ENCODE assay signal across 1 cellular context in genomic region chr7:50335795-50336754, GRCh38.
A peak's percentile ranks its signal among the peaks of the same experiment; 100 is the strongest.
TF ChIP-seq lines count a peak whose summit lies in the region.

No MANE protein-coding gene starts in this region.

TF ChIP-seq in K562, 482 proteins besides CTCF, POLR2A, EP300 and RAD21 (continued from another document and continues in another):
- TF ChIP-seq HOMEZ (CRISPR knock-in tag; IDR thresholded peaks at IDR 0.05) (no peak), RBM39 (optimal IDR thresholded peaks at IDR 0.05; ENCODE audit: low read depth, low read length) (no peak), BDP1 (IDR thresholded peaks at IDR 0.05; ENCODE audit: insufficient read depth, insufficient read length) (no peak), USF2 (CRISPR knock-in tag; IDR thresholded peaks at IDR 0.05) (no peak), ARID1B (IDR thresholded peaks at IDR 0.05) (peak; percentile 29; the same call in 1 of the 2 replicates), ZBTB8A (IDR thresholded peaks at IDR 0.05; ENCODE audit: partially characterized antibody) (no peak), SRSF1 (IDR thresholded peaks at IDR 0.05; ENCODE audit: low read depth, low read length) (no peak), YY1 (IDR thresholded peaks at IDR 0.05; ENCODE audit: borderline replicate concordance in 1 of 3, control insufficient read depth in 1 of 3, extremely low read depth in 1 of 3, insufficient read depth in 3 of 3, insufficient read length in 1 of 3, insufficient replicate concordance in 2 of 3, low read depth in 1 of 3, low read length in 2 of 3) (no peak), ARID3B (CRISPR knock-in tag; IDR thresholded peaks at IDR 0.05; ENCODE audit: borderline replicate concordance) (no peak), BCL6 (CRISPR knock-in tag; IDR thresholded peaks at IDR 0.05) (no peak), L3MBTL2 (IDR thresholded peaks at IDR 0.05) (0 out of 2 replicates have a peak, but pooled peaks have one; percentile 9), SMARCA5 (IDR thresholded peaks at IDR 0.05) (no peak), PML (IDR thresholded peaks at IDR 0.05; ENCODE audit: low read length) (no peak), ILK (tag; IDR thresholded peaks at IDR 0.05; ENCODE audit: borderline replicate concordance, low read depth) (no peak), ZNF347 (CRISPR knock-in tag; IDR thresholded peaks at IDR 0.05; ENCODE audit: low read depth) (no peak), HEY1 (CRISPR knock-in tag; IDR thresholded peaks at IDR 0.05; ENCODE audit: borderline replicate concordance) (no peak), POLR2AphosphoS5 (IDR thresholded peaks at IDR 0.05; ENCODE audit: control insufficient read depth, insufficient read depth, low read depth, low read length) (no peak), DPF2 (IDR thresholded peaks at IDR 0.05) (peak; percentile 64; the same call in 1 of the 2 replicates), ZBTB1 (CRISPR knock-in tag; IDR thresholded peaks at IDR 0.05; ENCODE audit: borderline replicate concordance, low read depth) (no peak), MIER1 (IDR thresholded peaks at IDR 0.05; ENCODE audit: low read depth) (no peak), RREB1 (CRISPR knock-in tag; IDR thresholded peaks at IDR 0.05) (no peak), TCFL5 (CRISPR knock-in tag; conservative IDR thresholded peaks at IDR 0.05) (no peak), NFIX (CRISPR knock-in tag; IDR thresholded peaks at IDR 0.05; ENCODE audit: low read depth) (no peak), BRF1 (IDR thresholded peaks at IDR 0.05; ENCODE audit: borderline replicate concordance, extremely low read depth, insufficient read length) (no peak), ZNF395 (CRISPR knock-in tag; IDR thresholded peaks at IDR 0.05) (peak; percentile 66), DDX20 (tag; IDR thresholded peaks at IDR 0.05; ENCODE audit: low read depth) (no peak), PTBP1 (IDR thresholded peaks at IDR 0.05; ENCODE audit: low read depth, low read length) (no peak), MCM3 (IDR thresholded peaks at IDR 0.05) (no peak), ZNF449 (CRISPR knock-in tag; IDR thresholded peaks at IDR 0.05) (no peak), KAT7 (CRISPR knock-in tag; IDR thresholded peaks at IDR 0.05; ENCODE audit: borderline replicate concordance) (no peak), DIDO1 (tag; IDR thresholded peaks at IDR 0.05; ENCODE audit: low read depth) (no peak)
- TF ChIP-seq, protein P1, sequence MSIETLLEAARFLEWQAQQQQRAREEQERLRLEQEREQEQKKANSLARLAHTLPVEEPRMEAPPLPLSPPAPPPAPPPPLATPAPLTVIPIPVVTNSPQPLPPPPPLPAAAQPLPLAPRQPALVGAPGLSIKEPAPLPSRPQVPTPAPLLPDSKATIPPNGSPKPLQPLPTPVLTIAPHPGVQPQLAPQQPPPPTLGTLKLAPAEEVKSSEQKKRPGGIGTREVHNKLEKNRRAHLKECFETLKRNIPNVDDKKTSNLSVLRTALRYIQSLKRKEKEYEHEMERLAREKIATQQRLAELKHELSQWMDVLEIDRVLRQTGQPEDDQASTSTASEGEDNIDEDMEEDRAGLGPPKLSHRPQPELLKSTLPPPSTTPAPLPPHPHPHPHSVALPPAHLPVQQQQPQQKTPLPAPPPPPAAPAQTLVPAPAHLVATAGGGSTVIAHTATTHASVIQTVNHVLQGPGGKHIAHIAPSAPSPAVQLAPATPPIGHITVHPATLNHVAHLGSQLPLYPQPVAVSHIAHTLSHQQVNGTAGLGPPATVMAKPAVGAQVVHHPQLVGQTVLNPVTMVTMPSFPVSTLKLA (conservative IDR thresholded peaks at IDR 0.05), result peak in 1 of 2 experiments; percentile 65; a peak in 2 of 4 replicates
- TF ChIP-seq, protein P2, sequence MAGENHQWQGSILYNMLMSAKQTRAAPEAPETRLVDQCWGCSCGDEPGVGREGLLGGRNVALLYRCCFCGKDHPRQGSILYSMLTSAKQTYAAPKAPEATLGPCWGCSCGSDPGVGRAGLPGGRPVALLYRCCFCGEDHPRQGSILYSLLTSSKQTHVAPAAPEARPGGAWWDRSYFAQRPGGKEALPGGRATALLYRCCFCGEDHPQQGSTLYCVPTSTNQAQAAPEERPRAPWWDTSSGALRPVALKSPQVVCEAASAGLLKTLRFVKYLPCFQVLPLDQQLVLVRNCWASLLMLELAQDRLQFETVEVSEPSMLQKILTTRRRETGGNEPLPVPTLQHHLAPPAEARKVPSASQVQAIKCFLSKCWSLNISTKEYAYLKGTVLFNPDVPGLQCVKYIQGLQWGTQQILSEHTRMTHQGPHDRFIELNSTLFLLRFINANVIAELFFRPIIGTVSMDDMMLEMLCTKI (IDR thresholded peaks at IDR 0.05; ENCODE audit: partially characterized antibody), result no peak
- TF ChIP-seq, protein P3, sequence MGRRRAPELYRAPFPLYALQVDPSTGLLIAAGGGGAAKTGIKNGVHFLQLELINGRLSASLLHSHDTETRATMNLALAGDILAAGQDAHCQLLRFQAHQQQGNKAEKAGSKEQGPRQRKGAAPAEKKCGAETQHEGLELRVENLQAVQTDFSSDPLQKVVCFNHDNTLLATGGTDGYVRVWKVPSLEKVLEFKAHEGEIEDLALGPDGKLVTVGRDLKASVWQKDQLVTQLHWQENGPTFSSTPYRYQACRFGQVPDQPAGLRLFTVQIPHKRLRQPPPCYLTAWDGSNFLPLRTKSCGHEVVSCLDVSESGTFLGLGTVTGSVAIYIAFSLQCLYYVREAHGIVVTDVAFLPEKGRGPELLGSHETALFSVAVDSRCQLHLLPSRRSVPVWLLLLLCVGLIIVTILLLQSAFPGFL (CRISPR knock-in tag; IDR thresholded peaks at IDR 0.05), result no peak
- TF ChIP-seq, protein P4, sequence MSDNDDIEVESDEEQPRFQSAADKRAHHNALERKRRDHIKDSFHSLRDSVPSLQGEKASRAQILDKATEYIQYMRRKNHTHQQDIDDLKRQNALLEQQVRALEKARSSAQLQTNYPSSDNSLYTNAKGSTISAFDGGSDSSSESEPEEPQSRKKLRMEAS (CRISPR knock-in tag; IDR thresholded peaks at IDR 0.05), result peak; percentile 17; the same call in 1 of the 2 replicates
- TF ChIP-seq, protein P5, sequence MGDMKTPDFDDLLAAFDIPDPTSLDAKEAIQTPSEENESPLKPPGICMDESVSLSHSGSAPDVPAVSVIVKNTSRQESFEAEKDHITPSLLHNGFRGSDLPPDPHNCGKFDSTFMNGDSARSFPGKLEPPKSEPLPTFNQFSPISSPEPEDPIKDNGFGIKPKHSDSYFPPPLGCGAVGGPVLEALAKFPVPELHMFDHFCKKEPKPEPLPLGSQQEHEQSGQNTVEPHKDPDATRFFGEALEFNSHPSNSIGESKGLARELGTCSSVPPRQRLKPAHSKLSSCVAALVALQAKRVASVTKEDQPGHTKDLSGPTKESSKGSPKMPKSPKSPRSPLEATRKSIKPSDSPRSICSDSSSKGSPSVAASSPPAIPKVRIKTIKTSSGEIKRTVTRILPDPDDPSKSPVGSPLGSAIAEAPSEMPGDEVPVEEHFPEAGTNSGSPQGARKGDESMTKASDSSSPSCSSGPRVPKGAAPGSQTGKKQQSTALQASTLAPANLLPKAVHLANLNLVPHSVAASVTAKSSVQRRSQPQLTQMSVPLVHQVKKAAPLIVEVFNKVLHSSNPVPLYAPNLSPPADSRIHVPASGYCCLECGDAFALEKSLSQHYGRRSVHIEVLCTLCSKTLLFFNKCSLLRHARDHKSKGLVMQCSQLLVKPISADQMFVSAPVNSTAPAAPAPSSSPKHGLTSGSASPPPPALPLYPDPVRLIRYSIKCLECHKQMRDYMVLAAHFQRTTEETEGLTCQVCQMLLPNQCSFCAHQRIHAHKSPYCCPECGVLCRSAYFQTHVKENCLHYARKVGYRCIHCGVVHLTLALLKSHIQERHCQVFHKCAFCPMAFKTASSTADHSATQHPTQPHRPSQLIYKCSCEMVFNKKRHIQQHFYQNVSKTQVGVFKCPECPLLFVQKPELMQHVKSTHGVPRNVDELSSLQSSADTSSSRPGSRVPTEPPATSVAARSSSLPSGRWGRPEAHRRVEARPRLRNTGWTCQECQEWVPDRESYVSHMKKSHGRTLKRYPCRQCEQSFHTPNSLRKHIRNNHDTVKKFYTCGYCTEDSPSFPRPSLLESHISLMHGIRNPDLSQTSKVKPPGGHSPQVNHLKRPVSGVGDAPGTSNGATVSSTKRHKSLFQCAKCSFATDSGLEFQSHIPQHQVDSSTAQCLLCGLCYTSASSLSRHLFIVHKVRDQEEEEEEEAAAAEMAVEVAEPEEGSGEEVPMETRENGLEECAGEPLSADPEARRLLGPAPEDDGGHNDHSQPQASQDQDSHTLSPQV (IDR thresholded peaks at IDR 0.05), result peak; percentile 77
